In genomic region chr5:177967221-177967887, GRCh38 we compare ENCODE assay signal across 37 cellular contexts. TPM values are rescaled to one million over a fixed set of nuclear protein-coding genes. Genes with fewer than 3 reads are reported as not detected.
"Had no signal": no experiment of that assay in that cellular context is flagged by ENCODE, and none has a peak within 500 bp of the region (broad histone marks: within the 10 kb centered on the region; RNA-seq: fewer than 3 reads in every experiment).

No MANE protein-coding gene starts in this region.

- H3K9me3 Mint-ChIP-seq: immature natural killer cell, type B pancreatic cell had no signal

- H3K27ac Mint-ChIP-seq: activated naive CD8-positive, alpha-beta T cell treated with anti-CD3 and anti-CD28 coated beads for 36 hours; endodermal cell; immature natural killer cell; stimulated activated naive CD8-positive, alpha-beta T cell treated with anti-CD3 and anti-CD28 coated beads, Interleukin-15, Interleukin-2, amounts not matched to agents 100 ng/mL and 50 ng/mL, for 24 hours; type B pancreatic cell had no signal

- H3K4me1 Mint-ChIP-seq: brain, immature natural killer cell had no signal

- H3K27me3 ChIP-seq: adrenal gland, pancreas, uterus had no signal

- H3K36me3 Mint-ChIP-seq: activated naive CD8-positive, alpha-beta T cell treated with anti-CD3 and anti-CD28 coated beads for 36 hours; brain; immature natural killer cell; type B pancreatic cell had no signal

- FAIRE-seq: kidney, pancreas had no signal

- H3K36me3 ChIP-seq: adrenal gland, esophagus squamous epithelium, heart left ventricle, neutrophil, pancreas, prostate gland, uterus had no signal

- DNase-seq: activated CD4-positive, alpha-beta T cell treated with anti-CD3 and anti-CD28 coated beads for 4 hours; activated CD4-positive, alpha-beta T cell treated with anti-CD3 and anti-CD28 coated beads, Interleukin-2, amount 50 U/mL, for 4 hours; activated CD4-positive, CD25-positive, alpha-beta regulatory T cell; activated effector memory CD4-positive, alpha-beta T cell treated with Interleukin-2 at 50 U/mL for 16 hours; activated naive CD4-positive, alpha-beta T cell treated with Interleukin-2 at 50 U/mL for 16 hours; activated naive CD8-positive, alpha-beta T cell treated with anti-CD3 and anti-CD28 coated beads for 36 hours; activated T-cell treated with anti-CD3 and anti-CD28 coated beads for 4 hours; aorta; esophagus squamous epithelium; heart left ventricle; hypothalamus; immature natural killer cell; kidney; left colon; mammary epithelial cell; nephron progenitor cell; pancreas; retina; stimulated activated CD4-positive, alpha-beta T cell treated with anti-CD3 and anti-CD28 coated beads, Interleukin-12 subunit alpha, Interleukin-12 subunit beta, amount 100 ng/mL, for 4 hours; stimulated activated CD4-positive, alpha-beta T cell treated with anti-CD3 and anti-CD28 coated beads, Interleukin-4, amount 100 ng/mL, for 1 hour; uterus had no signal

- H3K27me3 Mint-ChIP-seq: type B pancreatic cell had no signal

- H3K4me3 ChIP-seq: adrenal gland, coronary artery, esophagus squamous epithelium, heart left ventricle, pancreas, prostate gland, skin epidermis, uterus had no signal

- H3K27ac ChIP-seq: adrenal gland, coronary artery, esophagus squamous epithelium, heart left ventricle, neutrophil, pancreas, prostate gland, skin epidermis, uterus had no signal

- H3K4me3 Mint-ChIP-seq: activated naive CD8-positive, alpha-beta T cell treated with anti-CD3 and anti-CD28 coated beads for 36 hours; brain; endodermal cell; immature natural killer cell; nephron progenitor cell; stimulated activated naive CD8-positive, alpha-beta T cell treated with anti-CD3 and anti-CD28 coated beads, Interleukin-15, Interleukin-2, amounts not matched to agents 100 ng/mL and 50 ng/mL, for 24 hours; type B pancreatic cell had no signal

- ATAC-seq: heart left ventricle, left colon, sciatic nerve had no signal

RNA-seq across cellular contexts. Expression of gene PROP1, which starts 28.7 kb away (rescaled TPM):
- total RNA-seq: activated naive CD8-positive, alpha-beta T cell treated with anti-CD3 and anti-CD28 coated beads for 36 hours; adrenal gland; aorta; cardiac septum; cerebellum; endodermal cell; esophagus squamous epithelium; fibroblast of villous mesenchyme; heart left ventricle; kidney; left colon; liver; mammary epithelial cell; mucosa of gallbladder; pancreas; prostate gland; sciatic nerve; subcutaneous adipose tissue; uterus had no signal
